In genomic region chr1:2412773-2413494, GRCh38 we compare ENCODE assay signal across 1 cellular context.
TF ChIP-seq lines count a peak whose summit lies in the region.

No MANE protein-coding gene starts in this region.

TF ChIP-seq in HepG2, 621 proteins besides CTCF, POLR2A, EP300 and RAD21 (continued from another document and continues in another):
- TF ChIP-seq, protein P1, sequence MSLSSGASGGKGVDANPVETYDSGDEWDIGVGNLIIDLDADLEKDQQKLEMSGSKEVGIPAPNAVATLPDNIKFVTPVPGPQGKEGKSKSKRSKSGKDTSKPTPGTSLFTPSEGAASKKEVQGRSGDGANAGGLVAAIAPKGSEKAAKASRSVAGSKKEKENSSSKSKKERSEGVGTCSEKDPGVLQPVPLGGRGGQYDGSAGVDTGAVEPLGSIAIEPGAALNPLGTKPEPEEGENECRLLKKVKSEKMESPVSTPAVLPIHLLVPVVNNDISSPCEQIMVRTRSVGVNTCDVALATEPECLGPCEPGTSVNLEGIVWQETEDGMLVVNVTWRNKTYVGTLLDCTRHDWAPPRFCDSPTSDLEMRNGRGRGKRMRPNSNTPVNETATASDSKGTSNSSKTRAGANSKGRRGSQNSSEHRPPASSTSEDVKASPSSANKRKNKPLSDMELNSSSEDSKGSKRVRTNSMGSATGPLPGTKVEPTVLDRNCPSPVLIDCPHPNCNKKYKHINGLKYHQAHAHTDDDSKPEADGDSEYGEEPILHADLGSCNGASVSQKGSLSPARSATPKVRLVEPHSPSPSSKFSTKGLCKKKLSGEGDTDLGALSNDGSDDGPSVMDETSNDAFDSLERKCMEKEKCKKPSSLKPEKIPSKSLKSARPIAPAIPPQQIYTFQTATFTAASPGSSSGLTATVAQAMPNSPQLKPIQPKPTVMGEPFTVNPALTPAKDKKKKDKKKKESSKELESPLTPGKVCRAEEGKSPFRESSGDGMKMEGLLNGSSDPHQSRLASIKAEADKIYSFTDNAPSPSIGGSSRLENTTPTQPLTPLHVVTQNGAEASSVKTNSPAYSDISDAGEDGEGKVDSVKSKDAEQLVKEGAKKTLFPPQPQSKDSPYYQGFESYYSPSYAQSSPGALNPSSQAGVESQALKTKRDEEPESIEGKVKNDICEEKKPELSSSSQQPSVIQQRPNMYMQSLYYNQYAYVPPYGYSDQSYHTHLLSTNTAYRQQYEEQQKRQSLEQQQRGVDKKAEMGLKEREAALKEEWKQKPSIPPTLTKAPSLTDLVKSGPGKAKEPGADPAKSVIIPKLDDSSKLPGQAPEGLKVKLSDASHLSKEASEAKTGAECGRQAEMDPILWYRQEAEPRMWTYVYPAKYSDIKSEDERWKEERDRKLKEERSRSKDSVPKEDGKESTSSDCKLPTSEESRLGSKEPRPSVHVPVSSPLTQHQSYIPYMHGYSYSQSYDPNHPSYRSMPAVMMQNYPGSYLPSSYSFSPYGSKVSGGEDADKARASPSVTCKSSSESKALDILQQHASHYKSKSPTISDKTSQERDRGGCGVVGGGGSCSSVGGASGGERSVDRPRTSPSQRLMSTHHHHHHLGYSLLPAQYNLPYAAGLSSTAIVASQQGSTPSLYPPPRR (CRISPR knock-in tag; IDR thresholded peaks at IDR 0.05; ENCODE audit: borderline replicate concordance) = no peak; the same call in 1 of the 2 replicates
- TF ChIP-seq ZNF780A (CRISPR knock-in tag; IDR thresholded peaks at IDR 0.05) = peak; percentile 64; the same call in 1 of the 2 replicates
- TF ChIP-seq ZNF180 (CRISPR knock-in tag; IDR thresholded peaks at IDR 0.05; ENCODE audit: borderline replicate concordance, low read depth) = no peak
- peak; percentile 8 for TF ChIP-seq STAG1 (CRISPR knock-in tag; IDR thresholded peaks at IDR 0.05)
- no peak; the same call in 1 of the 2 replicates for TF ChIP-seq ZBTB7A (CRISPR knock-in tag; IDR thresholded peaks at IDR 0.05)
- peak; percentile 55; the same call in 1 of the 2 replicates for TF ChIP-seq PHF20 (CRISPR knock-in tag; IDR thresholded peaks at IDR 0.05)
- peak; percentile 84; the same call in 1 of the 2 replicates for TF ChIP-seq SATB2 (CRISPR knock-in tag; IDR thresholded peaks at IDR 0.05)
- TF ChIP-seq LBX2 (CRISPR knock-in tag; IDR thresholded peaks at IDR 0.05; ENCODE audit: borderline replicate concordance) = peak; percentile 83; the same call in 1 of the 2 replicates
- TF ChIP-seq AGO2 (optimal IDR thresholded peaks at IDR 0.05; ENCODE audit: low read depth, low read length) = peak; percentile 98
- 0 out of 2 replicates have a peak, but pooled peaks have one; percentile 57 for TF ChIP-seq ZNF264 (CRISPR knock-in tag; IDR thresholded peaks at IDR 0.05)
- peak; percentile 61; the same call in 1 of the 2 replicates for TF ChIP-seq ZNF766 (CRISPR knock-in tag; IDR thresholded peaks at IDR 0.05; ENCODE audit: borderline replicate concordance)
- TF ChIP-seq TMF1 (CRISPR knock-in tag; IDR thresholded peaks at IDR 0.05; ENCODE audit: low read depth) = peak; percentile 56
- no peak for TF ChIP-seq ZSCAN29 (CRISPR knock-in tag; conservative IDR thresholded peaks at IDR 0.05)
- peak; percentile 46; the same call in 1 of the 2 replicates for TF ChIP-seq HOXA3 (CRISPR knock-in tag; IDR thresholded peaks at IDR 0.05)
- no peak for TF ChIP-seq ZFP36L2 (CRISPR knock-in tag; IDR thresholded peaks at IDR 0.05)
- TF ChIP-seq ZNF710 (CRISPR knock-in tag; IDR thresholded peaks at IDR 0.05; ENCODE audit: borderline replicate concordance) = no peak
- no peak for TF ChIP-seq KAT2B (IDR thresholded peaks at IDR 0.05; ENCODE audit: borderline replicate concordance, low read depth, low read length)
- TF ChIP-seq RFX5 (IDR thresholded peaks at IDR 0.05; ENCODE audit: low read depth, low read length) = no peak
- TF ChIP-seq ZKSCAN1 (IDR thresholded peaks at IDR 0.05; ENCODE audit: low read length) = no peak
- no peak for TF ChIP-seq KMT2A (CRISPR knock-in tag; IDR thresholded peaks at IDR 0.05)
- TF ChIP-seq GABPA (IDR thresholded peaks at IDR 0.05; ENCODE audit: low read depth, low read length) = no peak
- TF ChIP-seq GABPA (CRISPR knock-in tag; IDR thresholded peaks at IDR 0.05; ENCODE audit: low read depth) = no peak
- TF ChIP-seq, protein P2, sequence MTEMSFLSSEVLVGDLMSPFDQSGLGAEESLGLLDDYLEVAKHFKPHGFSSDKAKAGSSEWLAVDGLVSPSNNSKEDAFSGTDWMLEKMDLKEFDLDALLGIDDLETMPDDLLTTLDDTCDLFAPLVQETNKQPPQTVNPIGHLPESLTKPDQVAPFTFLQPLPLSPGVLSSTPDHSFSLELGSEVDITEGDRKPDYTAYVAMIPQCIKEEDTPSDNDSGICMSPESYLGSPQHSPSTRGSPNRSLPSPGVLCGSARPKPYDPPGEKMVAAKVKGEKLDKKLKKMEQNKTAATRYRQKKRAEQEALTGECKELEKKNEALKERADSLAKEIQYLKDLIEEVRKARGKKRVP (CRISPR knock-in tag; IDR thresholded peaks at IDR 0.05) = 0 out of 4 replicates have a peak, but pooled peaks of 1 of the 2 experiments have one; percentile 5
- peak; percentile 60; the same call in 1 of the 2 replicates for TF ChIP-seq ZNF574 (CRISPR knock-in tag; IDR thresholded peaks at IDR 0.05)
- peak; percentile 74; the same call in 1 of the 2 replicates for TF ChIP-seq MAF1 (CRISPR knock-in tag; IDR thresholded peaks at IDR 0.05; ENCODE audit: borderline replicate concordance)
- peak; percentile 48 for TF ChIP-seq SAP130 (CRISPR knock-in tag; IDR thresholded peaks at IDR 0.05; ENCODE audit: low read depth)
- TF ChIP-seq, protein P3, sequence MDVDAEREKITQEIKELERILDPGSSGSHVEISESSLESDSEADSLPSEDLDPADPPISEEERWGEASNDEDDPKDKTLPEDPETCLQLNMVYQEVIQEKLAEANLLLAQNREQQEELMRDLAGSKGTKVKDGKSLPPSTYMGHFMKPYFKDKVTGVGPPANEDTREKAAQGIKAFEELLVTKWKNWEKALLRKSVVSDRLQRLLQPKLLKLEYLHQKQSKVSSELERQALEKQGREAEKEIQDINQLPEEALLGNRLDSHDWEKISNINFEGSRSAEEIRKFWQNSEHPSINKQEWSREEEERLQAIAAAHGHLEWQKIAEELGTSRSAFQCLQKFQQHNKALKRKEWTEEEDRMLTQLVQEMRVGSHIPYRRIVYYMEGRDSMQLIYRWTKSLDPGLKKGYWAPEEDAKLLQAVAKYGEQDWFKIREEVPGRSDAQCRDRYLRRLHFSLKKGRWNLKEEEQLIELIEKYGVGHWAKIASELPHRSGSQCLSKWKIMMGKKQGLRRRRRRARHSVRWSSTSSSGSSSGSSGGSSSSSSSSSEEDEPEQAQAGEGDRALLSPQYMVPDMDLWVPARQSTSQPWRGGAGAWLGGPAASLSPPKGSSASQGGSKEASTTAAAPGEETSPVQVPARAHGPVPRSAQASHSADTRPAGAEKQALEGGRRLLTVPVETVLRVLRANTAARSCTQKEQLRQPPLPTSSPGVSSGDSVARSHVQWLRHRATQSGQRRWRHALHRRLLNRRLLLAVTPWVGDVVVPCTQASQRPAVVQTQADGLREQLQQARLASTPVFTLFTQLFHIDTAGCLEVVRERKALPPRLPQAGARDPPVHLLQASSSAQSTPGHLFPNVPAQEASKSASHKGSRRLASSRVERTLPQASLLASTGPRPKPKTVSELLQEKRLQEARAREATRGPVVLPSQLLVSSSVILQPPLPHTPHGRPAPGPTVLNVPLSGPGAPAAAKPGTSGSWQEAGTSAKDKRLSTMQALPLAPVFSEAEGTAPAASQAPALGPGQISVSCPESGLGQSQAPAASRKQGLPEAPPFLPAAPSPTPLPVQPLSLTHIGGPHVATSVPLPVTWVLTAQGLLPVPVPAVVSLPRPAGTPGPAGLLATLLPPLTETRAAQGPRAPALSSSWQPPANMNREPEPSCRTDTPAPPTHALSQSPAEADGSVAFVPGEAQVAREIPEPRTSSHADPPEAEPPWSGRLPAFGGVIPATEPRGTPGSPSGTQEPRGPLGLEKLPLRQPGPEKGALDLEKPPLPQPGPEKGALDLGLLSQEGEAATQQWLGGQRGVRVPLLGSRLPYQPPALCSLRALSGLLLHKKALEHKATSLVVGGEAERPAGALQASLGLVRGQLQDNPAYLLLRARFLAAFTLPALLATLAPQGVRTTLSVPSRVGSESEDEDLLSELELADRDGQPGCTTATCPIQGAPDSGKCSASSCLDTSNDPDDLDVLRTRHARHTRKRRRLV (CRISPR knock-in tag; IDR thresholded peaks at IDR 0.05) = peak; percentile 12; the same call in 1 of the 2 replicates
- TF ChIP-seq DNMT1 (CRISPR knock-in tag; IDR thresholded peaks at IDR 0.05) = 0 out of 2 replicates have a peak, but pooled peaks have one; percentile 15
- 0 out of 2 replicates have a peak, but pooled peaks have one; percentile 58 for TF ChIP-seq ZBTB39 (CRISPR knock-in tag; IDR thresholded peaks at IDR 0.05)
- TF ChIP-seq NR1H2 (CRISPR knock-in tag; IDR thresholded peaks at IDR 0.05; ENCODE audit: borderline replicate concordance, low read depth) = peak; percentile 15; the same call in 1 of the 2 replicates
- TF ChIP-seq GZF1 (CRISPR knock-in tag; IDR thresholded peaks at IDR 0.05) = no peak; the same call in 1 of the 2 replicates
- peak; percentile 34; the same call in 1 of the 2 replicates for TF ChIP-seq BATF2 (CRISPR knock-in tag; IDR thresholded peaks at IDR 0.05)
- no peak for TF ChIP-seq DNMT3B (CRISPR knock-in tag; conservative IDR thresholded peaks at IDR 0.05)
- TF ChIP-seq HNF4G (IDR thresholded peaks at IDR 0.05; ENCODE audit: borderline replicate concordance, low read depth, low read length) = peak; percentile 77
- TF ChIP-seq HNF4G (CRISPR knock-in tag; IDR thresholded peaks at IDR 0.05; ENCODE audit: borderline replicate concordance, low read depth) = peak; percentile 35
- TF ChIP-seq CHCHD3 (CRISPR knock-in tag; IDR thresholded peaks at IDR 0.05) = peak; percentile 82; the same call in 1 of the 2 replicates
- no peak for TF ChIP-seq MAFG (CRISPR knock-in tag; IDR thresholded peaks at IDR 0.05)
- TF ChIP-seq HOXA7 (CRISPR knock-in tag; IDR thresholded peaks at IDR 0.05) = 0 out of 2 replicates have a peak, but pooled peaks have one; percentile 77
- TF ChIP-seq MAFK (conservative IDR thresholded peaks at IDR 0.05 in 1 of 2, IDR thresholded peaks at IDR 0.05 in 1 of 2; ENCODE audit: low read length in 2 of 2) = no peak
- peak; percentile 20; the same call in 1 of the 2 replicates for TF ChIP-seq ZBTB7B (CRISPR knock-in tag; IDR thresholded peaks at IDR 0.05)
- TF ChIP-seq ZNF496 (CRISPR knock-in tag; IDR thresholded peaks at IDR 0.05; ENCODE audit: insufficient replicate concordance) = no peak
